Comparison of ENCODE assay signal across 17 cellular contexts in the genomic region with DNA sequence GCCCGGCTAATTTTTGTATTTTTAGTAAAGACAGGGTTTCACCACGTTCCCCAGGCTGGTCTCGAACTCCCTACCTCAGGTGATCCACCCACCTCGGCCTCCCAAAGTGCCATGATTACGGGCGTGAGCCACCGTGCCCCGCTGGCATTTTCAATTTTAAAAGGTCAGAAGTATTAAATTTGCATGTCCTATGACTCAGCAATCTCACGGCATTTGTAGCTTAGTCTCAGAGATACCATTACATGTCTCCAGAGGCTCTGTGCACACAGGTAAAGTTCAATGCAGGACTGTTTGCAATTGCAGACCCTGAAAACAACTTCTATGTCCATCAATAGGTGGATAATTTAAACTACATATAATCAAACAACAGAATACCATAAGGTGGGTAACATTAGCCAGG.
DNase-seq lines count a peak whose midpoint lies in the region; ATAC-seq, FAIRE-seq and TF ChIP-seq lines count a peak whose summit lies in the region.
"Had no signal": no experiment of that assay in that cellular context is flagged by ENCODE, and none has a peak within 500 bp of the region (broad histone marks: within the 10 kb centered on the region; RNA-seq: fewer than 3 reads in every experiment).

No MANE protein-coding gene starts in this region.

- in situ Hi-C loops in HepG2 (cut with HindIII; ENCODE audit: extremely low pct_ligation_motif_present, low pct_unique_long_range_greater_than_20kb) (no loop called here), K562 (cut with MboI) (no loop called here)

- no peak for DNase-seq in HepG2 (ENCODE audit: low spot score)
- DNase-seq in right lobe of liver, result no peak
- DNase-seq in OCI-M1 (lab: John Stamatoyannopoulos, UW), result peak; percentile 8
- no peak for DNase-seq in K562 (ENCODE audit: extremely low read depth in 1 of 4, low spot score in 3 of 4)
- DNase-seq in spleen, result peak; percentile 41
- DNase-seq in thyroid gland, result no peak
- DNase-seq in esophagus squamous epithelium (lab: John Stamatoyannopoulos, UW), result no peak
- DNase-seq in trophoblast cell, result no peak
- DNase-seq: DMS 273 treated with DMSO at 0.1 percent for 48 hours, EL, NCI-H1417, NCI-H187 treated with DMSO at 0.1 percent for 48 hours, NCI-H510A, NCI-H774, PC-9 had no signal

- H3K9me1 ChIP-seq in K562 (ENCODE audit: control insufficient read depth, insufficient read depth, low read length), result peaks cover 2% of the 10 kb centered on the region

- no peak overlapping the region for H2AK5ac ChIP-seq in trophoblast cell (ENCODE audit: low read length)

- TF ChIP-seq CTCF in HepG2 (CRISPR knock-in tag; IDR thresholded peaks at IDR 0.05) (no peak), right lobe of liver (IDR thresholded peaks at IDR 0.05) (no peak), K562 (IDR thresholded peaks at IDR 0.05 in 2 of 3, conservative IDR thresholded peaks at IDR 0.05 in 1 of 3; ENCODE audit: insufficient read depth in 2 of 3, low read depth in 1 of 3, low read length in 3 of 3) (no peak), spleen (IDR thresholded peaks at IDR 0.05 in 8 of 11, conservative IDR thresholded peaks at IDR 0.05 in 3 of 11) (no peak), thyroid gland (IDR thresholded peaks at IDR 0.05) (no peak), esophagus squamous epithelium (IDR thresholded peaks at IDR 0.05) (no peak)

- H2BK12ac ChIP-seq in trophoblast cell (ENCODE audit: low read length), result no peak overlapping the region

- TF ChIP-seq EP300 in HepG2 (IDR thresholded peaks at IDR 0.05; ENCODE audit: low read depth in 2 of 2, low read length in 2 of 2) (no peak), HepG2 (CRISPR knock-in tag; IDR thresholded peaks at IDR 0.05; ENCODE audit: borderline replicate concordance) (no peak), K562 (IDR thresholded peaks at IDR 0.05; ENCODE audit: low read length) (no peak)

- H3K36me3 ChIP-seq in HepG2 (replicated peaks in 1 of 2; ENCODE audit: control insufficient read depth in 1 of 2, insufficient read depth in 2 of 2, low read length in 2 of 2) (peaks cover 22 to 55% of the 10 kb centered on the region in 2 experiments; a peak in 4 of 5 replicates), right lobe of liver (peaks cover 0 to 15% (median 6%) of the 10 kb centered on the region in 4 donors), K562 (ENCODE audit: control insufficient read depth, insufficient read depth, low read length) (peaks cover 61% of the 10 kb centered on the region; the same call in 2 of the 3 replicates), spleen (peaks cover 0 to 50% (median 4%) of the 10 kb centered on the region in 6 donors), thyroid gland (peaks cover 41 to 66% of the 10 kb centered on the region in 2 donors), esophagus squamous epithelium (peaks cover 15 to 98% (median 18%) of the 10 kb centered on the region in 3 donors), trophoblast cell (ENCODE audit: control insufficient read depth in 1 of 2, insufficient read depth in 2 of 2, low read length in 2 of 2) (peaks cover 35 to 55% of the 10 kb centered on the region in 2 experiments)

- intact Hi-C loops in HepG2 (cut with micrococcal nuclease; ENCODE audit: unreplicated experiment), result no loop called here
- intact Hi-C loops in right lobe of liver (cut with DNase I), result no loop called here
- intact Hi-C loops in K562 (cut with micrococcal nuclease), result no loop called here
- intact Hi-C loops in spleen (cut with DNase I; ENCODE audit: low total_unique reads), result no loop called here
- intact Hi-C loops in thyroid gland (cut with DNase I), result no loop called here
- intact Hi-C loops in esophagus squamous epithelium (cut with DNase I), result loop anchor here (5.0 kb wide), 1 partner anchor 195 kb away; no protein-coding TSS in a partner anchor

- BruUV-seq in HepG2 (replicated peaks; lab: Mats Ljungman, UMichigan) (no TSS peak), K562 (replicated peaks; lab: Mats Ljungman, UMichigan) (no TSS peak)

- H3K27ac ChIP-seq in HepG2 (ENCODE audit: extremely low read length, insufficient read depth, low read length), result no peak overlapping the region
- H3K27ac ChIP-seq in right lobe of liver, result no peak overlapping the region
- peak overlapping the region; percentile 26; the same call in 1 of the 3 replicates for H3K27ac ChIP-seq in K562 (ENCODE audit: extremely low read depth, low read depth, low read length)
- H3K27ac ChIP-seq in spleen, result no peak overlapping the region
- no peak overlapping the region for H3K27ac ChIP-seq in thyroid gland
- H3K27ac ChIP-seq in esophagus squamous epithelium, result no peak overlapping the region
- no peak overlapping the region for H3K27ac ChIP-seq in trophoblast cell (ENCODE audit: low read depth, low read length)
- H3K27ac ChIP-seq: C4-2B, PC-9, SJSA1 had no signal

- H3K23ac ChIP-seq in trophoblast cell (ENCODE audit: low read length), result no peak overlapping the region

- no peaks in the 10 kb centered on the region for H3K9me3 ChIP-seq in HepG2 (ENCODE audit: low read length)
- no peaks in the 10 kb centered on the region for H3K9me3 ChIP-seq in right lobe of liver
- no peaks in the 10 kb centered on the region for H3K9me3 ChIP-seq in K562 (replicated peaks; ENCODE audit: control insufficient read depth, insufficient read depth, low read depth, low read length)
- no peaks in the 10 kb centered on the region for H3K9me3 ChIP-seq in spleen
- no peaks in the 10 kb centered on the region for H3K9me3 ChIP-seq in thyroid gland
- H3K9me3 ChIP-seq in esophagus squamous epithelium, result no peaks in the 10 kb centered on the region
- H3K9me3 ChIP-seq in trophoblast cell (ENCODE audit: insufficient read depth, low read depth, low read length), result peaks cover 3% of the 10 kb centered on the region
- H3K9me3 ChIP-seq: SJSA1 had no signal

- H3K79me2 ChIP-seq in HepG2 (ENCODE audit: insufficient read depth, low read length) (no peaks in the 10 kb centered on the region), K562 (ENCODE audit: control insufficient read depth, insufficient read depth, low read length) (no peaks in the 10 kb centered on the region), trophoblast cell (ENCODE audit: control insufficient read depth, insufficient read depth, low read length, poor library complexity) (no peaks in the 10 kb centered on the region)

- FAIRE-seq in HepG2 (lab: Jason Lieb, UNC) (no peak), K562 (lab: Jason Lieb, UNC) (peak; percentile 74)

- CTCF ChIA-PET in HepG2 (lab: Yijun Ruan, JAX; ENCODE audit: low intra/inter-chr PET ratio, low total read pairs), result no interaction called here
- CTCF ChIA-PET in K562 (lab: Yijun Ruan, JAX; ENCODE audit: low intra/inter-chr PET ratio), result no interaction called here

- no peak overlapping the region for H2BK120ac ChIP-seq in trophoblast cell (ENCODE audit: insufficient read depth, low read length, poor library complexity)

- H3K9ac ChIP-seq in HepG2 (ENCODE audit: insufficient read depth, low read depth, low read length), result no peak overlapping the region
- no peak overlapping the region; a peak in 1 of 4 replicates for H3K9ac ChIP-seq in K562 (ENCODE audit: insufficient read depth in 1 of 2, low read depth in 2 of 2, low read length in 2 of 2)
- no peak overlapping the region for H3K9ac ChIP-seq in trophoblast cell (ENCODE audit: low read length)

- H3K4ac ChIP-seq in trophoblast cell (ENCODE audit: low read depth, low read length), result no peak overlapping the region

- peaks cover 9% of the 10 kb centered on the region for H3K4me1 ChIP-seq in HepG2 (ENCODE audit: insufficient read depth, low read length)
- no peaks in the 10 kb centered on the region for H3K4me1 ChIP-seq in right lobe of liver
- H3K4me1 ChIP-seq in K562 (replicated peaks in 1 of 2; ENCODE audit: control insufficient read depth in 2 of 2, insufficient read depth in 2 of 2, low read length in 2 of 2), result peaks cover 3 to 4% of the 10 kb centered on the region in 2 experiments; a peak in 2 of 5 replicates
- H3K4me1 ChIP-seq in spleen, result no peaks in the 10 kb centered on the region
- H3K4me1 ChIP-seq in thyroid gland, result peaks cover under 1 to 14% of the 10 kb centered on the region in 2 donors
- peaks cover 0 to 8% (median 0%) of the 10 kb centered on the region in 3 donors for H3K4me1 ChIP-seq in esophagus squamous epithelium
- H3K4me1 ChIP-seq in trophoblast cell (ENCODE audit: control insufficient read depth in 1 of 2, insufficient read depth in 2 of 2, low read length in 2 of 2), result peaks cover 0 to 5% of the 10 kb centered on the region in 2 experiments
- H3K4me1 ChIP-seq: SJSA1 had no signal

- H4K8ac ChIP-seq in trophoblast cell (ENCODE audit: low read depth, low read length), result no peak overlapping the region

- no peak for TF ChIP-seq RAD21 in HepG2 (CRISPR knock-in tag; IDR thresholded peaks at IDR 0.05)
- no peak for TF ChIP-seq RAD21 in K562 (CRISPR knock-in tag; conservative IDR thresholded peaks at IDR 0.05 in 1 of 2, IDR thresholded peaks at IDR 0.05 in 1 of 2)

- TF ChIP-seq POLR2A in HepG2 (IDR thresholded peaks at IDR 0.05; ENCODE audit: insufficient read depth in 1 of 2, low read depth in 2 of 2, low read length in 2 of 2) (no peak), right lobe of liver (IDR thresholded peaks at IDR 0.05) (no peak), K562 (conservative IDR thresholded peaks at IDR 0.05) (no peak), spleen (IDR thresholded peaks at IDR 0.05) (no peak), thyroid gland (IDR thresholded peaks at IDR 0.05) (no peak), esophagus squamous epithelium (IDR thresholded peaks at IDR 0.05) (no peak)

- WGBS in HepG2 (ENCODE audit: low lambda C conversion rate), result 92% methylated on average over 9 of the region's 9 CpGs
- WGBS in right lobe of liver (ENCODE audit: insufficient coverage, low coverage, low lambda C conversion rate, missing lambda C conversion rate), result 92% methylated on average over 8 of the region's 9 CpGs
- WGBS in K562 (ENCODE audit: insufficient coverage, low coverage, missing lambda C conversion rate), result 65% methylated on average over 9 of the region's 9 CpGs
- 82 to 87% (median 84%) methylated on average over 9 of the region's 9 CpGs for WGBS in spleen, 5 donors
- 95 to 97% methylated on average over 9 of the region's 9 CpGs for WGBS in thyroid gland, 2 donors
- 74 to 88% methylated on average over 6 to 9 of the region's 9 CpGs for WGBS in esophagus squamous epithelium, 2 donors
- WGBS in trophoblast cell (ENCODE audit: extremely low coverage, insufficient coverage, insufficient read length), result no CpG with 5 or more reads among the region's 9 CpGs

- no peak overlapping the region for H3K14ac ChIP-seq in trophoblast cell (ENCODE audit: low read length)

- H3K4me3 ChIP-seq in HepG2 (replicated peaks in 1 of 3; ENCODE audit: insufficient read depth in 1 of 3, low read depth in 2 of 3, low read length in 3 of 3) (no peak overlapping the region), right lobe of liver (no peak overlapping the region), K562 (no peak overlapping the region), spleen (no peak overlapping the region), thyroid gland (replicated peaks in 1 of 3) (no peak overlapping the region), esophagus squamous epithelium (no peak overlapping the region), trophoblast cell (ENCODE audit: low read depth, low read length) (no peak overlapping the region)
- H3K4me3 ChIP-seq: PC-9, SJSA1 had no signal

- POLR2A ChIA-PET in HepG2 (lab: Yijun Ruan, JAX), result no interaction called here
- POLR2A ChIA-PET in K562 (lab: Yijun Ruan, JAX), result interaction anchor here (1.0 kb wide), 1 partner anchor 9 kb away, joined by 3 read pairs; no protein-coding TSS in a partner anchor

- H3K18ac ChIP-seq in trophoblast cell (ENCODE audit: low read length), result no peak overlapping the region

- H3K27me3 ChIP-seq in HepG2 (ENCODE audit: control insufficient read depth in 1 of 2, insufficient read depth in 2 of 2, low read length in 2 of 2) (no peaks in the 10 kb centered on the region), right lobe of liver (no peaks in the 10 kb centered on the region), K562 (ENCODE audit: control insufficient read depth in 2 of 2, insufficient read depth in 2 of 2, low read length in 2 of 2) (no peaks in the 10 kb centered on the region), spleen (replicated peaks in 1 of 7) (no peaks in the 10 kb centered on the region), thyroid gland (no peaks in the 10 kb centered on the region), esophagus squamous epithelium (no peaks in the 10 kb centered on the region), trophoblast cell (ENCODE audit: insufficient read depth, low read length) (no peaks in the 10 kb centered on the region)
- H3K27me3 ChIP-seq: SJSA1 had no signal

- ATAC-seq in HepG2 (no peak), right lobe of liver (no peak), K562 (peak; percentile 44; the same call in 2 of the 3 replicates)

- H3K4me2 ChIP-seq in HepG2 (ENCODE audit: low read depth, low read length), result no peak overlapping the region
- no peak overlapping the region for H3K4me2 ChIP-seq in K562 (ENCODE audit: insufficient read depth, low read length)
- H3K4me2 ChIP-seq in trophoblast cell (ENCODE audit: low read length), result no peak overlapping the region
- H3K4me2 ChIP-seq: PC-9 had no signal

- H2BK5ac ChIP-seq in trophoblast cell (ENCODE audit: low read depth, low read length, poor library complexity), result no peak overlapping the region

- no peak overlapping the region for H2AFZ ChIP-seq in HepG2 (ENCODE audit: low read length)
- no peak overlapping the region for H2AFZ ChIP-seq in K562 (ENCODE audit: low read depth, low read length)
- H2AFZ ChIP-seq in trophoblast cell (ENCODE audit: insufficient read depth, low read length, poor library complexity), result no peak overlapping the region
- H2AFZ ChIP-seq: PC-9 had no signal

- H4K12ac ChIP-seq in trophoblast cell (ENCODE audit: low read depth, low read length), result no peak overlapping the region

- H4K20me1 ChIP-seq in HepG2 (ENCODE audit: insufficient read depth, low read length), result no peaks in the 10 kb centered on the region
- H4K20me1 ChIP-seq in K562 (replicated peaks; ENCODE audit: control insufficient read depth, insufficient read depth, low read length), result no peaks in the 10 kb centered on the region

- no peaks in the 10 kb centered on the region for H3K79me1 ChIP-seq in trophoblast cell (ENCODE audit: low read length)

- no peak overlapping the region for H4K91ac ChIP-seq in trophoblast cell (ENCODE audit: low read depth, low read length)

Comparison
In these comparisons a context has a peak if more than half of its experiments do, and no peak if none do; other contexts are left out.
1. DNase-seq: peak in OCI-M1 (single experiment) and spleen (single experiment); none in HepG2 (single experiment), right lobe of liver (0 of 3), K562 (0 of 4), thyroid gland (0 of 2), esophagus squamous epithelium (single experiment) and trophoblast cell (0 of 2).